In the genomic region with DNA sequence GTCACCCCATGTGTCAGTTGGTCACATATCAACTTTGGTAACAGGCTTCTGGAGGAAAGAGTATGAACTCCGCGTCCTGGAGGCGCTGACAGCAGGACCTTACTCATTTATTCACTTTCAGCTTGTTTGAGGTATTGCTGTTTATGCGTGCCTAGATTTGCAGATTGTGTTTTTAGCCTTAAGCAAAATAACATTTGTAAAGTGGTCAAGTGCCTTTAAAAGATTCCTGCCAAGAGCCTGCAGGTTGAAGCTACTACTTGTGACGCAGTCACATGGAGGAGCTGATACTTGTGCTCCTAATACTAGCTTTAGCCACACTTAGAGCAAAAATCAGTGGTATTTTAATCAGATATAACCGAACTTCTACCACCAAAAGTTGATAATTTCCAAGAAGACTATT, we compare ENCODE assay signal across 1 cellular context.
TF ChIP-seq lines count a peak whose summit lies in the region.

No MANE protein-coding gene starts in this region.

TF ChIP-seq in WTC11, 78 proteins besides CTCF, POLR2A, EP300 and RAD21 (continued from another document):
- TF ChIP-seq, protein P1, sequence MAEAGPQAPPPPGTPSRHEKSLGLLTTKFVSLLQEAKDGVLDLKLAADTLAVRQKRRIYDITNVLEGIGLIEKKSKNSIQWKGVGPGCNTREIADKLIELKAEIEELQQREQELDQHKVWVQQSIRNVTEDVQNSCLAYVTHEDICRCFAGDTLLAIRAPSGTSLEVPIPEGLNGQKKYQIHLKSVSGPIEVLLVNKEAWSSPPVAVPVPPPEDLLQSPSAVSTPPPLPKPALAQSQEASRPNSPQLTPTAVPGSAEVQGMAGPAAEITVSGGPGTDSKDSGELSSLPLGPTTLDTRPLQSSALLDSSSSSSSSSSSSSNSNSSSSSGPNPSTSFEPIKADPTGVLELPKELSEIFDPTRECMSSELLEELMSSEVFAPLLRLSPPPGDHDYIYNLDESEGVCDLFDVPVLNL (CRISPR knock-in tag; IDR thresholded peaks at IDR 0.05; ENCODE audit: borderline replicate concordance, low read depth): no peak
- TF ChIP-seq, protein P2, sequence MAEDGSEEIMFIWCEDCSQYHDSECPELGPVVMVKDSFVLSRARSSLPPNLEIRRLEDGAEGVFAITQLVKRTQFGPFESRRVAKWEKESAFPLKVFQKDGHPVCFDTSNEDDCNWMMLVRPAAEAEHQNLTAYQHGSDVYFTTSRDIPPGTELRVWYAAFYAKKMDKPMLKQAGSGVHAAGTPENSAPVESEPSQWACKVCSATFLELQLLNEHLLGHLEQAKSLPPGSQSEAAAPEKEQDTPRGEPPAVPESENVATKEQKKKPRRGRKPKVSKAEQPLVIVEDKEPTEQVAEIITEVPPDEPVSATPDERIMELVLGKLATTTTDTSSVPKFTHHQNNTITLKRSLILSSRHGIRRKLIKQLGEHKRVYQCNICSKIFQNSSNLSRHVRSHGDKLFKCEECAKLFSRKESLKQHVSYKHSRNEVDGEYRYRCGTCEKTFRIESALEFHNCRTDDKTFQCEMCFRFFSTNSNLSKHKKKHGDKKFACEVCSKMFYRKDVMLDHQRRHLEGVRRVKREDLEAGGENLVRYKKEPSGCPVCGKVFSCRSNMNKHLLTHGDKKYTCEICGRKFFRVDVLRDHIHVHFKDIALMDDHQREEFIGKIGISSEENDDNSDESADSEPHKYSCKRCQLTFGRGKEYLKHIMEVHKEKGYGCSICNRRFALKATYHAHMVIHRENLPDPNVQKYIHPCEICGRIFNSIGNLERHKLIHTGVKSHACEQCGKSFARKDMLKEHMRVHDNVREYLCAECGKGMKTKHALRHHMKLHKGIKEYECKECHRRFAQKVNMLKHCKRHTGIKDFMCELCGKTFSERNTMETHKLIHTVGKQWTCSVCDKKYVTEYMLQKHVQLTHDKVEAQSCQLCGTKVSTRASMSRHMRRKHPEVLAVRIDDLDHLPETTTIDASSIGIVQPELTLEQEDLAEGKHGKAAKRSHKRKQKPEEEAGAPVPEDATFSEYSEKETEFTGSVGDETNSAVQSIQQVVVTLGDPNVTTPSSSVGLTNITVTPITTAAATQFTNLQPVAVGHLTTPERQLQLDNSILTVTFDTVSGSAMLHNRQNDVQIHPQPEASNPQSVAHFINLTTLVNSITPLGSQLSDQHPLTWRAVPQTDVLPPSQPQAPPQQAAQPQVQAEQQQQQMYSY (CRISPR knock-in tag; IDR thresholded peaks at IDR 0.05): no peak
- no peak for TF ChIP-seq PRRX2 (CRISPR knock-in tag; IDR thresholded peaks at IDR 0.05)
- TF ChIP-seq SMAD4 (CRISPR knock-in tag; IDR thresholded peaks at IDR 0.05): no peak
- no peak for TF ChIP-seq KAT7 (CRISPR knock-in tag; IDR thresholded peaks at IDR 0.05; ENCODE audit: borderline replicate concordance)
- TF ChIP-seq ATF1 (CRISPR knock-in tag; IDR thresholded peaks at IDR 0.05): no peak
- no peak for TF ChIP-seq TEAD1 (CRISPR knock-in tag; IDR thresholded peaks at IDR 0.05)
- no peak for TF ChIP-seq EMX1 (CRISPR knock-in tag; IDR thresholded peaks at IDR 0.05)
- no peak for TF ChIP-seq ZBTB21 (CRISPR knock-in tag; IDR thresholded peaks at IDR 0.05; ENCODE audit: borderline replicate concordance)
- TF ChIP-seq JUN (CRISPR knock-in tag; IDR thresholded peaks at IDR 0.05): no peak
- no peak for TF ChIP-seq FOXJ3 (CRISPR knock-in tag; IDR thresholded peaks at IDR 0.05; ENCODE audit: borderline replicate concordance)
- TF ChIP-seq, protein P3, sequence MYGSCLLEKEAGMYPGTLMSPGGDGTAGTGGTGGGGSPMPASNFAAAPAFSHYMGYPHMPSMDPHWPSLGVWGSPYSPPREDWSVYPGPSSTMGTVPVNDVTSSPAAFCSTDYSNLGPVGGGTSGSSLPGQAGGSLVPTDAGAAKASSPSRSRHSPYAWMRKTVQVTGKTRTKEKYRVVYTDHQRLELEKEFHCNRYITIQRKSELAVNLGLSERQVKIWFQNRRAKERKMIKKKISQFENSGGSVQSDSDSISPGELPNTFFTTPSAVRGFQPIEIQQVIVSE (CRISPR knock-in tag; IDR thresholded peaks at IDR 0.05; ENCODE audit: borderline replicate concordance): no peak
- TF ChIP-seq, protein P4, sequence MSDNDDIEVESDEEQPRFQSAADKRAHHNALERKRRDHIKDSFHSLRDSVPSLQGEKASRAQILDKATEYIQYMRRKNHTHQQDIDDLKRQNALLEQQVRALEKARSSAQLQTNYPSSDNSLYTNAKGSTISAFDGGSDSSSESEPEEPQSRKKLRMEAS (CRISPR knock-in tag; IDR thresholded peaks at IDR 0.05): no peak
- no peak for TF ChIP-seq GRHL2 (CRISPR knock-in tag; IDR thresholded peaks at IDR 0.05; ENCODE audit: insufficient replicate concordance, severe bottlenecking)
- TF ChIP-seq CREM (CRISPR knock-in tag; IDR thresholded peaks at IDR 0.05): no peak
